1 cellular context compared by ENCODE assay signal in the genomic region with DNA sequence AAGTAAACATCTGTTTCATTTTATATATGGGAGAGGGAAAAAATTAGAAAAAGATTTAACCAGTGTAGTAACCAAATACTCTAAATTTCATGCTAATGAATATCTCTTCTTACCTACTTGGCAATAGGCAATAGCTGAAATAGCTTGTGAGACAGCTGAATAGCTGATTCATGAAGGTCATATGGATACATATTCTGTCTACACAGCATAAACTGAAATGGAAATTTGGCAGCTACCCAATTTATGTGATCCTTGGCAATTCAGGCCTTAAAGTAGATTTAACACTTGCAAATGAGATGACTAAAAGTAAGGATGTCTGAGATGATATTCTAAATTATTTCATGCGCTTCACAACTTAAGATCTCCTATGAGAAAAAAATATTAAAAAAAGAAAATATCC.
TF ChIP-seq lines count a peak whose summit lies in the region.

No MANE protein-coding gene starts in this region.

TF ChIP-seq in K562, 482 proteins besides CTCF, POLR2A, EP300 and RAD21 (continued from another document):
- TF ChIP-seq, protein P1, sequence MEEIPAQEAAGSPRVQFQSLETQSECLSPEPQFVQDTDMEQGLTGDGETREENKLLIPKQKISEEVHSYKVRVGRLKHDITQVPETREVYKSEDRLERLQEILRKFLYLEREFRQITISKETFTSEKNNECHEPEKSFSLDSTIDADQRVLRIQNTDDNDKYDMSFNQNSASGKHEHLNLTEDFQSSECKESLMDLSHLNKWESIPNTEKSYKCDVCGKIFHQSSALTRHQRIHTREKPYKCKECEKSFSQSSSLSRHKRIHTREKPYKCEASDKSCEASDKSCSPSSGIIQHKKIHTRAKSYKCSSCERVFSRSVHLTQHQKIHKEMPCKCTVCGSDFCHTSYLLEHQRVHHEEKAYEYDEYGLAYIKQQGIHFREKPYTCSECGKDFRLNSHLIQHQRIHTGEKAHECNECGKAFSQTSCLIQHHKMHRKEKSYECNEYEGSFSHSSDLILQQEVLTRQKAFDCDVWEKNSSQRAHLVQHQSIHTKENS (CRISPR knock-in tag; IDR thresholded peaks at IDR 0.05), result no peak
- no peak for TF ChIP-seq SIX5 (IDR thresholded peaks at IDR 0.05; ENCODE audit: borderline replicate concordance in 1 of 2, insufficient read depth in 1 of 2, low read depth in 1 of 2, low read length in 2 of 2)
- no peak for TF ChIP-seq ERF (CRISPR knock-in tag; IDR thresholded peaks at IDR 0.05)
- TF ChIP-seq, protein P2, sequence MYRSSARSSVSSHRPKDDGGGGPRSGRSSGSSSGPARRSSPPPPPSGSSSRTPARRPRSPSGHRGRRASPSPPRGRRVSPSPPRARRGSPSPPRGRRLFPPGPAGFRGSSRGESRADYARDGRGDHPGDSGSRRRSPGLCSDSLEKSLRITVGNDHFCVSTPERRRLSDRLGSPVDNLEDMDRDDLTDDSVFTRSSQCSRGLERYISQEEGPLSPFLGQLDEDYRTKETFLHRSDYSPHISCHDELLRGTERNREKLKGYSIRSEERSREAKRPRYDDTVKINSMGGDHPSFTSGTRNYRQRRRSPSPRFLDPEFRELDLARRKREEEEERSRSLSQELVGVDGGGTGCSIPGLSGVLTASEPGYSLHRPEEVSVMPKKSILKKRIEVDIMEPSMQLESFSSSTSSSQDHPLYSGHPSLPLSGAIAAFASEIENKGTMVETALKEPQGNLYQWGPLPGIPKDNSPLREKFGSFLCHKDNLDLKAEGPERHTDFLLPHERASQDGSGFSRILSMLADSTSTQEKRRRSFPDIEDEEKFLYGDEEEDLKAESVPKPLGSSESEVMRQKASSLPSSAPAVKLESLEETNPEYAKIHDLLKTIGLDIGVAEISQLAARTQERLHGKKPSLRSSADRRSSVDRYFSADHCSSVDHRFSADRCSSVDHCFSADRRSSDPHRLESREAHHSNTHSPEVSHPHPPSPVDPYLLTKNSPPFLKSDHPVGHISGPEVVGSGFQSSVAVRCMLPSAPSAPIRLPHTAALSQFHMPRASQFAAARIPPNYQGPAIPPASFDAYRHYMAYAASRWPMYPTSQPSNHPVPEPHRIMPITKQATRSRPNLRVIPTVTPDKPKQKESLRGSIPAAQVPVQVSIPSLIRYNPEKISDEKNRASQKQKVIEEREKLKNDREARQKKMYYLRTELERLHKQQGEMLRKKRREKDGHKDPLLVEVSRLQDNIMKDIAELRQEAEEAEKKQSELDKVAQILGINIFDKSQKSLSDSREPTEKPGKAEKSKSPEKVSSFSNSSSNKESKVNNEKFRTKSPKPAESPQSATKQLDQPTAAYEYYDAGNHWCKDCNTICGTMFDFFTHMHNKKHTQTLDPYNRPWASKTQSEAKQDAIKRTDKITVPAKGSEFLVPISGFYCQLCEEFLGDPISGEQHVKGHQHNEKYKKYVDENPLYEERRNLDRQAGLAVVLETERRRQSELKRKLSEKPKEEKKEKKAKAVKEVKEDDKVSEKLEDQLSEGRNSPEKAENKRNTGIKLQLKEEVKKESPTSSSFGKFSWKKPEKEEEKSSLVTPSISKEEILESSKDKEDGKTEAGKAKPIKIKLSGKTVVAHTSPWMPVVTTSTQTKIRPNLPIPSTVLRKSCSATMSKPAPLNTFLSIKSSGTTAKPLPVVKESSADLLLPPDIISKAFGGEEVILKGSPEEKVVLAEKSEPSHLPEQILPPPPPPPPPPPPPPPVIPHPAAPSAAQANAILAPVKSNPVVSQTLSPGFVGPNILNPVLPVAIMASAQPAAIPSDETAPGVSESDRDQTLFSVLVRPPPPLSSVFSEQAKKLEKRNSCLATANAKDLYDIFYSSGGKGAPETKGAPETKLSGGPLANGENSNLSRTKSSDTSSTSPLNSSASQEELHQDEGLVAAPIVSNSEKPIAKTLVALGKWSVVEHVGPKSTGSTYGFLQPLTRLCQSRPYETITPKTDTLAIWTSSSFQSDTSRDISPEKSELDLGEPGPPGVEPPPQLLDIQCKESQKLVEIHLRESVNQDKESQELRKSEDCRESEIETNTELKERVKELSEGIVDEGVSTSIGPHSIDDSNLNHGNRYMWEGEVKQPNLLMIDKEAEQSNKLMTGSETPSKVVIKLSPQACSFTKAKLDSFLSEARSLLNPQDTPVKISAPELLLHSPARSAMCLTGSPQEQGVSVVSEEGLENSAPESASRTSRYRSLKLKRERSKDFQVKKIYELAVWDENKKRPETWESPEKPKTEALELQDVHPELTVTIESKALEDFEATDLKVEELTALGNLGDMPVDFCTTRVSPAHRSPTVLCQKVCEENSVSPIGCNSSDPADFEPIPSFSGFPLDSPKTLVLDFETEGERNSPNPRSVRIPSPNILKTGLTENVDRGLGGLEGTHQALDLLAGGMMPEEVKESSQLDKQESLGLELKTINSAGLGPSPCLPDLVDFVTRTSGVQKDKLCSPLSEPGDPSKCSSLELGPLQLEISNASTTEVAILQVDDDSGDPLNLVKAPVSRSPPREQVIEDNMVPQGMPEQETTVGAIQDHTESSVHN (IDR thresholded peaks at IDR 0.05; ENCODE audit: borderline replicate concordance in 1 of 2, low read depth in 1 of 2), result no peak
- TF ChIP-seq POLR3A (IDR thresholded peaks at IDR 0.05; ENCODE audit: borderline replicate concordance, extremely low read depth, insufficient read depth, insufficient read length), result no peak
- no peak for TF ChIP-seq BACH1 (tag; IDR thresholded peaks at IDR 0.05)
- peak; percentile 84 for TF ChIP-seq ZNF316 (IDR thresholded peaks at IDR 0.05)
- TF ChIP-seq, protein P3, sequence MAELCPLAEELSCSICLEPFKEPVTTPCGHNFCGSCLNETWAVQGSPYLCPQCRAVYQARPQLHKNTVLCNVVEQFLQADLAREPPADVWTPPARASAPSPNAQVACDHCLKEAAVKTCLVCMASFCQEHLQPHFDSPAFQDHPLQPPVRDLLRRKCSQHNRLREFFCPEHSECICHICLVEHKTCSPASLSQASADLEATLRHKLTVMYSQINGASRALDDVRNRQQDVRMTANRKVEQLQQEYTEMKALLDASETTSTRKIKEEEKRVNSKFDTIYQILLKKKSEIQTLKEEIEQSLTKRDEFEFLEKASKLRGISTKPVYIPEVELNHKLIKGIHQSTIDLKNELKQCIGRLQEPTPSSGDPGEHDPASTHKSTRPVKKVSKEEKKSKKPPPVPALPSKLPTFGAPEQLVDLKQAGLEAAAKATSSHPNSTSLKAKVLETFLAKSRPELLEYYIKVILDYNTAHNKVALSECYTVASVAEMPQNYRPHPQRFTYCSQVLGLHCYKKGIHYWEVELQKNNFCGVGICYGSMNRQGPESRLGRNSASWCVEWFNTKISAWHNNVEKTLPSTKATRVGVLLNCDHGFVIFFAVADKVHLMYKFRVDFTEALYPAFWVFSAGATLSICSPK (IDR thresholded peaks at IDR 0.05; ENCODE audit: borderline replicate concordance), result no peak
- TF ChIP-seq C11orf30 (IDR thresholded peaks at IDR 0.05; ENCODE audit: low read depth), result peak; percentile 68
- TF ChIP-seq, protein P4, sequence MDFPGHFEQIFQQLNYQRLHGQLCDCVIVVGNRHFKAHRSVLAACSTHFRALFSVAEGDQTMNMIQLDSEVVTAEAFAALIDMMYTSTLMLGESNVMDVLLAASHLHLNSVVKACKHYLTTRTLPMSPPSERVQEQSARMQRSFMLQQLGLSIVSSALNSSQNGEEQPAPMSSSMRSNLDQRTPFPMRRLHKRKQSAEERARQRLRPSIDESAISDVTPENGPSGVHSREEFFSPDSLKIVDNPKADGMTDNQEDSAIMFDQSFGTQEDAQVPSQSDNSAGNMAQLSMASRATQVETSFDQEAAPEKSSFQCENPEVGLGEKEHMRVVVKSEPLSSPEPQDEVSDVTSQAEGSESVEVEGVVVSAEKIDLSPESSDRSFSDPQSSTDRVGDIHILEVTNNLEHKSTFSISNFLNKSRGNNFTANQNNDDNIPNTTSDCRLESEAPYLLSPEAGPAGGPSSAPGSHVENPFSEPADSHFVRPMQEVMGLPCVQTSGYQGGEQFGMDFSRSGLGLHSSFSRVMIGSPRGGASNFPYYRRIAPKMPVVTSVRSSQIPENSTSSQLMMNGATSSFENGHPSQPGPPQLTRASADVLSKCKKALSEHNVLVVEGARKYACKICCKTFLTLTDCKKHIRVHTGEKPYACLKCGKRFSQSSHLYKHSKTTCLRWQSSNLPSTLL (IDR thresholded peaks at IDR 0.05), result no peak
- TF ChIP-seq RFX7 (CRISPR knock-in tag; IDR thresholded peaks at IDR 0.05), result no peak
- no peak for TF ChIP-seq MEF2A (IDR thresholded peaks at IDR 0.05; ENCODE audit: control insufficient read depth, low read depth, low read length)
- TF ChIP-seq ZBTB7A (IDR thresholded peaks at IDR 0.05; ENCODE audit: borderline replicate concordance, control insufficient read depth, low read depth, low read length), result no peak
- TF ChIP-seq, protein P5, sequence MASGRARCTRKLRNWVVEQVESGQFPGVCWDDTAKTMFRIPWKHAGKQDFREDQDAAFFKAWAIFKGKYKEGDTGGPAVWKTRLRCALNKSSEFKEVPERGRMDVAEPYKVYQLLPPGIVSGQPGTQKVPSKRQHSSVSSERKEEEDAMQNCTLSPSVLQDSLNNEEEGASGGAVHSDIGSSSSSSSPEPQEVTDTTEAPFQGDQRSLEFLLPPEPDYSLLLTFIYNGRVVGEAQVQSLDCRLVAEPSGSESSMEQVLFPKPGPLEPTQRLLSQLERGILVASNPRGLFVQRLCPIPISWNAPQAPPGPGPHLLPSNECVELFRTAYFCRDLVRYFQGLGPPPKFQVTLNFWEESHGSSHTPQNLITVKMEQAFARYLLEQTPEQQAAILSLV (tag; IDR thresholded peaks at IDR 0.05), result no peak
- TF ChIP-seq MAFG (tag; conservative IDR thresholded peaks at IDR 0.05), result peak; percentile 75
- TF ChIP-seq NFIC (IDR thresholded peaks at IDR 0.05), result peak; percentile 67
- no peak for TF ChIP-seq ZNF696 (CRISPR knock-in tag; conservative IDR thresholded peaks at IDR 0.05)
- no peak for TF ChIP-seq ARNT (IDR thresholded peaks at IDR 0.05)
- no peak for TF ChIP-seq ZNF589 (CRISPR knock-in tag; IDR thresholded peaks at IDR 0.05; ENCODE audit: low read depth)
- TF ChIP-seq TCFL5 (CRISPR knock-in tag; conservative IDR thresholded peaks at IDR 0.05), result no peak
- TF ChIP-seq ARID1B (IDR thresholded peaks at IDR 0.05), result no peak
- TF ChIP-seq TAF9B (IDR thresholded peaks at IDR 0.05; ENCODE audit: partially characterized antibody), result no peak
- peak; percentile 42; the same call in 1 of the 2 replicates for TF ChIP-seq MAFF (IDR thresholded peaks at IDR 0.05; ENCODE audit: low read length)
- no peak for TF ChIP-seq ZFP36 (IDR thresholded peaks at IDR 0.05; ENCODE audit: low read depth, low read length, partially characterized antibody)
- TF ChIP-seq, protein P6, sequence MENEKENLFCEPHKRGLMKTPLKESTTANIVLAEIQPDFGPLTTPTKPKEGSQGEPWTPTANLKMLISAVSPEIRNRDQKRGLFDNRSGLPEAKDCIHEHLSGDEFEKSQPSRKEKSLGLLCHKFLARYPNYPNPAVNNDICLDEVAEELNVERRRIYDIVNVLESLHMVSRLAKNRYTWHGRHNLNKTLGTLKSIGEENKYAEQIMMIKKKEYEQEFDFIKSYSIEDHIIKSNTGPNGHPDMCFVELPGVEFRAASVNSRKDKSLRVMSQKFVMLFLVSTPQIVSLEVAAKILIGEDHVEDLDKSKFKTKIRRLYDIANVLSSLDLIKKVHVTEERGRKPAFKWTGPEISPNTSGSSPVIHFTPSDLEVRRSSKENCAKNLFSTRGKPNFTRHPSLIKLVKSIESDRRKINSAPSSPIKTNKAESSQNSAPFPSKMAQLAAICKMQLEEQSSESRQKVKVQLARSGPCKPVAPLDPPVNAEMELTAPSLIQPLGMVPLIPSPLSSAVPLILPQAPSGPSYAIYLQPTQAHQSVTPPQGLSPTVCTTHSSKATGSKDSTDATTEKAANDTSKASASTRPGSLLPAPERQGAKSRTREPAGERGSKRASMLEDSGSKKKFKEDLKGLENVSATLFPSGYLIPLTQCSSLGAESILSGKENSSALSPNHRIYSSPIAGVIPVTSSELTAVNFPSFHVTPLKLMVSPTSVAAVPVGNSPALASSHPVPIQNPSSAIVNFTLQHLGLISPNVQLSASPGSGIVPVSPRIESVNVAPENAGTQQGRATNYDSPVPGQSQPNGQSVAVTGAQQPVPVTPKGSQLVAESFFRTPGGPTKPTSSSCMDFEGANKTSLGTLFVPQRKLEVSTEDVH (IDR thresholded peaks at IDR 0.05; ENCODE audit: low read depth, partially characterized antibody), result no peak
- no peak for TF ChIP-seq KDM4B (IDR thresholded peaks at IDR 0.05; ENCODE audit: borderline replicate concordance in 2 of 2, low read depth in 1 of 2)
- TF ChIP-seq ELF1 (tag; IDR thresholded peaks at IDR 0.05), result no peak
- TF ChIP-seq NCOR1 (IDR thresholded peaks at IDR 0.05), result no peak
- TF ChIP-seq, protein P7, sequence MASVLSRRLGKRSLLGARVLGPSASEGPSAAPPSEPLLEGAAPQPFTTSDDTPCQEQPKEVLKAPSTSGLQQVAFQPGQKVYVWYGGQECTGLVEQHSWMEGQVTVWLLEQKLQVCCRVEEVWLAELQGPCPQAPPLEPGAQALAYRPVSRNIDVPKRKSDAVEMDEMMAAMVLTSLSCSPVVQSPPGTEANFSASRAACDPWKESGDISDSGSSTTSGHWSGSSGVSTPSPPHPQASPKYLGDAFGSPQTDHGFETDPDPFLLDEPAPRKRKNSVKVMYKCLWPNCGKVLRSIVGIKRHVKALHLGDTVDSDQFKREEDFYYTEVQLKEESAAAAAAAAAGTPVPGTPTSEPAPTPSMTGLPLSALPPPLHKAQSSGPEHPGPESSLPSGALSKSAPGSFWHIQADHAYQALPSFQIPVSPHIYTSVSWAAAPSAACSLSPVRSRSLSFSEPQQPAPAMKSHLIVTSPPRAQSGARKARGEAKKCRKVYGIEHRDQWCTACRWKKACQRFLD (CRISPR knock-in tag; IDR thresholded peaks at IDR 0.05), result no peak
- no peak for TF ChIP-seq RFX5 (IDR thresholded peaks at IDR 0.05; ENCODE audit: low read depth, low read length)
